In the genomic region with DNA sequence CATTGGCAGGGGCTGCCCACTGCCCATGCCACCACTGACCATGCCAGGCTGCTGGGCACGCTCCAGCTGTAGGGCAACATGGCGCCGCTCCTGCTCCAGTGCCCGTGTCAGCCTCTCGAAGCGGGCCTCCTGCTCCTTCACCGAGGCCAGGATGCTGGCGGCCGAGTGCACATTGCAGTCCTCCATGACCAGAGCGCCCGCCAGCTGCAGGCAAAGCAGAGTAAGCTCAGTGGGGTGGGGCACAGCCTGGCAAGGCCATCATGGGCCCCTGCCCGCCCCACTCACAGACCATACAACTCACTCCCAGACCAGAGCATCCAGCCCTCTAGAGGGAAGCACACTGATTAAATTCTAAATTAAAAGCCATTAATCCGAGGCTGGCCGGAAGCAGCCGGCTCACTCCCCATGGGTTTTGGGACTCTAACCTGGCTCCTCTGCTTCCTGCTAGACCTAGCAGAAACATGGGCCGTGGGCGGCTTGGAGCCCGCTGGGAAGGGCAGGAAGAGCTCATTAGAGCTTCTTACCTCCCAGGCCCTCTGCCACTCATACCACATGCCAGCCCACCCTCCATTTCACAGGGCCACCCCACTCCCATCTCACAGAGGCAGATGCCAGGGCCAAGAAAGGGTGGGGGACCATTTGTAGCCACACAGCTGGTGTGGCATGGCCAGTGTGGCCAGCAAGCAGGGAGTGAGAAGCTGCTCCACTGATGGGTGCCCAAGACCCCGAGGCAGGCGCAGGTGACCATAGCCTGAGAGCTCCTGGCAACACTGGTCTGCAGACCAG, we compare ENCODE assay signal across 2 cellular contexts.
TF ChIP-seq lines count a peak whose summit lies in the region.

No MANE protein-coding gene starts in this region.

TF ChIP-seq in SK-N-SH, 30 proteins besides CTCF, POLR2A, EP300 and RAD21 (continued from another document):
- TF ChIP-seq, protein P1, sequence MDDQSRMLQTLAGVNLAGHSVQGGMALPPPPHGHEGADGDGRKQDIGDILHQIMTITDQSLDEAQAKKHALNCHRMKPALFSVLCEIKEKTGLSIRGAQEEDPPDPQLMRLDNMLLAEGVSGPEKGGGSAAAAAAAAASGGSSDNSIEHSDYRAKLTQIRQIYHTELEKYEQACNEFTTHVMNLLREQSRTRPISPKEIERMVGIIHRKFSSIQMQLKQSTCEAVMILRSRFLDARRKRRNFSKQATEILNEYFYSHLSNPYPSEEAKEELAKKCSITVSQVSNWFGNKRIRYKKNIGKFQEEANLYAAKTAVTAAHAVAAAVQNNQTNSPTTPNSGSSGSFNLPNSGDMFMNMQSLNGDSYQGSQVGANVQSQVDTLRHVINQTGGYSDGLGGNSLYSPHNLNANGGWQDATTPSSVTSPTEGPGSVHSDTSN (IDR thresholded peaks at IDR 0.05): no peak
- no peak for TF ChIP-seq SIN3A (IDR thresholded peaks at IDR 0.05; ENCODE audit: borderline replicate concordance, low read depth, low read length)
- TF ChIP-seq RXRA (IDR thresholded peaks at IDR 0.05; ENCODE audit: borderline replicate concordance, low read depth): no peak
- TF ChIP-seq, protein P2, sequence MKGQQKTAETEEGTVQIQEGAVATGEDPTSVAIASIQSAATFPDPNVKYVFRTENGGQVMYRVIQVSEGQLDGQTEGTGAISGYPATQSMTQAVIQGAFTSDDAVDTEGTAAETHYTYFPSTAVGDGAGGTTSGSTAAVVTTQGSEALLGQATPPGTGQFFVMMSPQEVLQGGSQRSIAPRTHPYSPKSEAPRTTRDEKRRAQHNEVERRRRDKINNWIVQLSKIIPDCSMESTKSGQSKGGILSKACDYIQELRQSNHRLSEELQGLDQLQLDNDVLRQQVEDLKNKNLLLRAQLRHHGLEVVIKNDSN (IDR thresholded peaks at IDR 0.05; ENCODE audit: borderline replicate concordance, low read depth): no peak
- TF ChIP-seq FOSL2 (IDR thresholded peaks at IDR 0.05; ENCODE audit: borderline replicate concordance, low read depth): no peak
- no peak for TF ChIP-seq POLR2AphosphoS5 (IDR thresholded peaks at IDR 0.05; ENCODE audit: low read depth, low read length)
- TF ChIP-seq, protein P3, sequence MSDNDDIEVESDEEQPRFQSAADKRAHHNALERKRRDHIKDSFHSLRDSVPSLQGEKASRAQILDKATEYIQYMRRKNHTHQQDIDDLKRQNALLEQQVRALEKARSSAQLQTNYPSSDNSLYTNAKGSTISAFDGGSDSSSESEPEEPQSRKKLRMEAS (IDR thresholded peaks at IDR 0.05; ENCODE audit: low read depth): no peak
- no peak for TF ChIP-seq TAF1 (IDR thresholded peaks at IDR 0.05; ENCODE audit: borderline replicate concordance, low read depth, low read length)
- TF ChIP-seq NFIC (IDR thresholded peaks at IDR 0.05; ENCODE audit: borderline replicate concordance): no peak

TF ChIP-seq in SK-N-SH treated with all-trans-retinoic acid at 6 μM for 48 hours, 23 proteins besides CTCF, POLR2A, EP300 and RAD21 (continued from another document):
- TF ChIP-seq, protein P4, sequence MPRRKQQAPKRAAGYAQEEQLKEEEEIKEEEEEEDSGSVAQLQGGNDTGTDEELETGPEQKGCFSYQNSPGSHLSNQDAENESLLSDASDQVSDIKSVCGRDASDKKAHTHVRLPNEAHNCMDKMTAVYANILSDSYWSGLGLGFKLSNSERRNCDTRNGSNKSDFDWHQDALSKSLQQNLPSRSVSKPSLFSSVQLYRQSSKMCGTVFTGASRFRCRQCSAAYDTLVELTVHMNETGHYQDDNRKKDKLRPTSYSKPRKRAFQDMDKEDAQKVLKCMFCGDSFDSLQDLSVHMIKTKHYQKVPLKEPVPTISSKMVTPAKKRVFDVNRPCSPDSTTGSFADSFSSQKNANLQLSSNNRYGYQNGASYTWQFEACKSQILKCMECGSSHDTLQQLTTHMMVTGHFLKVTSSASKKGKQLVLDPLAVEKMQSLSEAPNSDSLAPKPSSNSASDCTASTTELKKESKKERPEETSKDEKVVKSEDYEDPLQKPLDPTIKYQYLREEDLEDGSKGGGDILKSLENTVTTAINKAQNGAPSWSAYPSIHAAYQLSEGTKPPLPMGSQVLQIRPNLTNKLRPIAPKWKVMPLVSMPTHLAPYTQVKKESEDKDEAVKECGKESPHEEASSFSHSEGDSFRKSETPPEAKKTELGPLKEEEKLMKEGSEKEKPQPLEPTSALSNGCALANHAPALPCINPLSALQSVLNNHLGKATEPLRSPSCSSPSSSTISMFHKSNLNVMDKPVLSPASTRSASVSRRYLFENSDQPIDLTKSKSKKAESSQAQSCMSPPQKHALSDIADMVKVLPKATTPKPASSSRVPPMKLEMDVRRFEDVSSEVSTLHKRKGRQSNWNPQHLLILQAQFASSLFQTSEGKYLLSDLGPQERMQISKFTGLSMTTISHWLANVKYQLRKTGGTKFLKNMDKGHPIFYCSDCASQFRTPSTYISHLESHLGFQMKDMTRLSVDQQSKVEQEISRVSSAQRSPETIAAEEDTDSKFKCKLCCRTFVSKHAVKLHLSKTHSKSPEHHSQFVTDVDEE (CRISPR knock-in tag; IDR thresholded peaks at IDR 0.05): no peak
- TF ChIP-seq TOX (CRISPR knock-in tag; IDR thresholded peaks at IDR 0.05; ENCODE audit: borderline replicate concordance): no peak
- TF ChIP-seq, protein P5, sequence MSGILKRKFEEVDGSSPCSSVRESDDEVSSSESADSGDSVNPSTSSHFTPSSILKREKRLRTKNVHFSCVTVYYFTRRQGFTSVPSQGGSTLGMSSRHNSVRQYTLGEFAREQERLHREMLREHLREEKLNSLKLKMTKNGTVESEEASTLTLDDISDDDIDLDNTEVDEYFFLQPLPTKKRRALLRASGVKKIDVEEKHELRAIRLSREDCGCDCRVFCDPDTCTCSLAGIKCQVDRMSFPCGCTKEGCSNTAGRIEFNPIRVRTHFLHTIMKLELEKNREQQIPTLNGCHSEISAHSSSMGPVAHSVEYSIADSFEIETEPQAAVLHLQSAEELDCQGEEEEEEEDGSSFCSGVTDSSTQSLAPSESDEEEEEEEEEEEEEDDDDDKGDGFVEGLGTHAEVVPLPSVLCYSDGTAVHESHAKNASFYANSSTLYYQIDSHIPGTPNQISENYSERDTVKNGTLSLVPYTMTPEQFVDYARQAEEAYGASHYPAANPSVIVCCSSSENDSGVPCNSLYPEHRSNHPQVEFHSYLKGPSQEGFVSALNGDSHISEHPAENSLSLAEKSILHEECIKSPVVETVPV (CRISPR knock-in tag; IDR thresholded peaks at IDR 0.05): no peak
- TF ChIP-seq ZFP3 (CRISPR knock-in tag; IDR thresholded peaks at IDR 0.05): no peak
- TF ChIP-seq, protein P6, sequence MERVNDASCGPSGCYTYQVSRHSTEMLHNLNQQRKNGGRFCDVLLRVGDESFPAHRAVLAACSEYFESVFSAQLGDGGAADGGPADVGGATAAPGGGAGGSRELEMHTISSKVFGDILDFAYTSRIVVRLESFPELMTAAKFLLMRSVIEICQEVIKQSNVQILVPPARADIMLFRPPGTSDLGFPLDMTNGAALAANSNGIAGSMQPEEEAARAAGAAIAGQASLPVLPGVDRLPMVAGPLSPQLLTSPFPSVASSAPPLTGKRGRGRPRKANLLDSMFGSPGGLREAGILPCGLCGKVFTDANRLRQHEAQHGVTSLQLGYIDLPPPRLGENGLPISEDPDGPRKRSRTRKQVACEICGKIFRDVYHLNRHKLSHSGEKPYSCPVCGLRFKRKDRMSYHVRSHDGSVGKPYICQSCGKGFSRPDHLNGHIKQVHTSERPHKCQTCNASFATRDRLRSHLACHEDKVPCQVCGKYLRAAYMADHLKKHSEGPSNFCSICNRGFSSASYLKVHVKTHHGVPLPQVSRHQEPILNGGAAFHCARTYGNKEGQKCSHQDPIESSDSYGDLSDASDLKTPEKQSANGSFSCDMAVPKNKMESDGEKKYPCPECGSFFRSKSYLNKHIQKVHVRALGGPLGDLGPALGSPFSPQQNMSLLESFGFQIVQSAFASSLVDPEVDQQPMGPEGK (CRISPR knock-in tag; IDR thresholded peaks at IDR 0.05; ENCODE audit: borderline replicate concordance): no peak
- no peak for TF ChIP-seq OSR1 (CRISPR knock-in tag; IDR thresholded peaks at IDR 0.05)
